ENCODE assay signal across 30 cellular contexts in the genomic region with DNA sequence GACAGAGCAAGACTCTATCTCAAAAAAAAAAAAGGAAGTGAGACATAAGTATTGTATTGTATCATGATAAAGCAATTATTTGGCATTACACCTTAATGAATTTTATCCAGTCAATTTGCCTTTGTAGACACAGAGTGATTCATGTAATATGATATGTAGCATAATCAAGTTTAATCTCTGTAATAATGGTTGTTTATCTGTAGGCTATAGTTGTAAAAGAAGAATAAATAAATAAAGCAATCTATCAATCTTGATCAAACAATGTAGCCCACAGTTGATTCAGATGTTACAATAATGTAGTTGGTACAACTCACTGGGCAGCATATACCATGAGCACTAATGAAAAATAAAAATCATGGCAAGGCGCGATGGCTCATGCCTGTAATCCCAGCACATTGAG. TPM values are rescaled to one million over a fixed set of nuclear protein-coding genes. Genes with fewer than 3 reads are reported as not detected.
A peak's percentile ranks its signal among the peaks of the same experiment; 100 is the strongest.
DNase-seq lines count a peak whose midpoint lies in the region; ATAC-seq, FAIRE-seq and TF ChIP-seq lines count a peak whose summit lies in the region.
"Had no signal": no experiment of that assay in that cellular context is flagged by ENCODE, and none has a peak within 500 bp of the region (broad histone marks: within the 10 kb centered on the region; RNA-seq: fewer than 3 reads in every experiment).

No MANE protein-coding gene starts in this region.

- H3K9me1 ChIP-seq in K562 (ENCODE audit: control insufficient read depth, insufficient read depth, low read length): no peaks in the 10 kb centered on the region

- no peak for TF ChIP-seq EP300 in K562 (IDR thresholded peaks at IDR 0.05; ENCODE audit: low read length)

- H3K36me3 ChIP-seq in K562 (ENCODE audit: control insufficient read depth, insufficient read depth, low read length) (no peaks in the 10 kb centered on the region), left lung (no peaks in the 10 kb centered on the region)
- H3K36me3 ChIP-seq: BLaER1 had no signal

- no peaks in the 10 kb centered on the region for H4K20me1 ChIP-seq in K562 (replicated peaks; ENCODE audit: control insufficient read depth, insufficient read depth, low read length)
- H4K20me1 ChIP-seq: BLaER1 had no signal

- no peaks in the 10 kb centered on the region for H3K79me2 ChIP-seq in K562 (ENCODE audit: control insufficient read depth, insufficient read depth, low read length)

- no peak for TF ChIP-seq RAD21 in K562 (CRISPR knock-in tag; conservative IDR thresholded peaks at IDR 0.05 in 1 of 2, IDR thresholded peaks at IDR 0.05 in 1 of 2)

- H3K4me2 ChIP-seq in K562 (ENCODE audit: insufficient read depth, low read length): no peak overlapping the region
- H3K4me2 ChIP-seq: BLaER1, GM23338 had no signal

- H3K4me3 ChIP-seq in K562 (no peak overlapping the region), left lung (no peak overlapping the region)
- H3K4me3 ChIP-seq: BLaER1, GM23338 had no signal

- H3K9me3 ChIP-seq in K562 (replicated peaks; ENCODE audit: control insufficient read depth, insufficient read depth, low read depth, low read length) (no peaks in the 10 kb centered on the region), left lung (no peaks in the 10 kb centered on the region)

- peaks cover 8 to 9% of the 10 kb centered on the region in 2 experiments; a peak in 4 of 5 replicates for H3K4me1 ChIP-seq in K562 (replicated peaks in 1 of 2; ENCODE audit: control insufficient read depth in 2 of 2, insufficient read depth in 2 of 2, low read length in 2 of 2)
- no peaks in the 10 kb centered on the region for H3K4me1 ChIP-seq in left lung
- H3K4me1 ChIP-seq: Caco-2 had no signal

- H3K27me3 ChIP-seq in K562 (ENCODE audit: control insufficient read depth in 2 of 2, insufficient read depth in 2 of 2, low read length in 2 of 2) (no peaks in the 10 kb centered on the region), left lung (no peaks in the 10 kb centered on the region)
- H3K27me3 ChIP-seq: BLaER1 had no signal

- no peak overlapping the region for H3K9ac ChIP-seq in K562 (ENCODE audit: insufficient read depth in 1 of 2, low read depth in 2 of 2, low read length in 2 of 2)
- H3K9ac ChIP-seq: BLaER1 had no signal

- H3K27ac ChIP-seq in 22Rv1 (peak overlapping the region; percentile 56), K562 (ENCODE audit: extremely low read depth, low read depth, low read length) (no peak overlapping the region), left lung (no peak overlapping the region)
- H3K27ac ChIP-seq: BLaER1, RWPE1 had no signal

- ATAC-seq in K562 (no peak), esophagus mucosa (no peak), left lung (no peak)
- ATAC-seq: GM23338, Panc1, T-cell had no signal

- no peak overlapping the region for H2AFZ ChIP-seq in K562 (ENCODE audit: low read depth, low read length)
- H2AFZ ChIP-seq: GM23338 had no signal

- 80% methylated on average over 2 of the region's 2 CpGs for WGBS in K562 (ENCODE audit: insufficient coverage, low coverage, missing lambda C conversion rate)

- intact Hi-C loops in K562 (cut with micrococcal nuclease): no loop called here
- intact Hi-C loops in left lung (cut with DNase I): no loop called here

- DNase-seq in HT-29 (ENCODE audit: low spot score): peak; percentile 27
- DNase-seq in NCI-H69 (lab: John Stamatoyannopoulos, UW): peak; percentile 45
- DNase-seq in K562 (ENCODE audit: extremely low read depth in 1 of 4, low spot score in 3 of 4): no peak
- no peak for DNase-seq in NCI-H2196 (lab: John Stamatoyannopoulos, UW; ENCODE audit: unreplicated experiment)
- no peak for DNase-seq in iPS-NIHi7 (ENCODE audit: extremely low spot score)
- DNase-seq in left lung: no peak
- DNase-seq: Caco-2; CD4-positive, alpha-beta T cell; H9; HFFc6; KBM-7; MM.1S; NCI-H1092 treated with DMSO at 0.1 percent for 48 hours; NCI-H1694; NCI-H2081; NCI-H2171; NCI-H345; NCI-H510A treated with DMSO at 0.1 percent for 48 hours; NCI-H82; SHP77; T-cell had no signal

- in situ Hi-C loops in K562 (cut with MboI): no loop called here

- no peak for TF ChIP-seq POLR2A in K562 (conservative IDR thresholded peaks at IDR 0.05)

- no peak for FAIRE-seq in K562 (lab: Jason Lieb, UNC)
- FAIRE-seq: HTR-8/SVneo had no signal

- POLR2A ChIA-PET in K562 (lab: Yijun Ruan, JAX): no interaction called here

- CTCF ChIA-PET in K562 (lab: Yijun Ruan, JAX; ENCODE audit: low intra/inter-chr PET ratio): no interaction called here

- TF ChIP-seq CTCF in 22Rv1 (IDR thresholded peaks at IDR 0.05): no peak
- no peak for TF ChIP-seq CTCF in K562 (IDR thresholded peaks at IDR 0.05 in 2 of 3, conservative IDR thresholded peaks at IDR 0.05 in 1 of 3; ENCODE audit: insufficient read depth in 2 of 3, low read depth in 1 of 3, low read length in 3 of 3)
- no peak for TF ChIP-seq CTCF in left lung (IDR thresholded peaks at IDR 0.05)

- no TSS peak for BruUV-seq in K562 (replicated peaks; lab: Mats Ljungman, UMichigan)

RNA-seq across cellular contexts. Expression of gene CEACAM20, which starts 28.5 kb away (rescaled TPM):
- total RNA-seq in HT-29 (2014; rRNA removed; shearing (Covaris generic)): not detected in 2 replicates
- total RNA-seq in K562 (2011; cell fraction: chromatin; rRNA removed; ENCODE audit: low replicate concordance): not detected in 2 replicates
- not detected in 2 replicates for total RNA-seq in K562 (2011; cell fraction: nucleolus; rRNA removed)
- not detected in 2 replicates for total RNA-seq in K562 (2011; cell fraction: nucleoplasm; rRNA removed)
- total RNA-seq in K562 (2014; rRNA removed) (not detected in 2 replicates), K562 (2014; rRNA removed; fragmentation: Illumina TruSeq; extraction: Trizol) (not detected in 2 replicates), K562 (2015; rRNA removed; fragmentation: Illumina TruSeq; extraction: Trizol) (not detected in 2 replicates), K562 (2021) (not detected in 2 replicates), esophagus mucosa (not detected), left lung (not detected)
- polyA plus RNA-seq in K562 (2011; rRNA removed) (not detected in 2 replicates), K562 (2014; fragmentation: Illumina TruSeq; extraction: Trizol) (not detected in 2 replicates), K562 (2014; fragmentation: Nextera tagmentation; extraction: Ambion mirVana) (not detected), K562 (2014; rRNA removed) (not detected in 2 replicates)
- not detected in 2 replicates for polyA plus RNA-seq in K562 (2011; cell fraction: cytosol; rRNA removed)
- polyA plus RNA-seq in K562 (2011; cell fraction: nucleus; rRNA removed): 0.07 TPM in 1 of 2 replicates, not detected in the other
- polyA plus RNA-seq in K562 (2012): not detected in 2 replicates
- not detected in 2 replicates for polyA minus RNA-seq in K562 (2011; rRNA and poly(A)+ RNA removed)
- polyA minus RNA-seq in K562 (2011; cell fraction: cytosol; rRNA and poly(A)+ RNA removed): not detected in 2 replicates
- not detected in 2 replicates for polyA minus RNA-seq in K562 (2011; cell fraction: nucleus; rRNA and poly(A)+ RNA removed)
- total RNA-seq: Caco-2; CD4-positive, alpha-beta T cell; GM23338; H9; HFFc6; SK-MEL-5; T-cell had no signal
- polyA plus RNA-seq: AG04450, GM23338 had no signal

RNA-seq across cellular contexts. Expression of gene IGSF23, which starts 55.4 kb away (rescaled TPM):
- total RNA-seq in HT-29 (2014; rRNA removed; shearing (Covaris generic)): not detected in 2 replicates
- not detected in 2 replicates for total RNA-seq in K562 (2011; cell fraction: chromatin; rRNA removed; ENCODE audit: low replicate concordance)
- total RNA-seq in K562 (2011; cell fraction: nucleolus; rRNA removed): not detected in 2 replicates
- not detected in 2 replicates for total RNA-seq in K562 (2011; cell fraction: nucleoplasm; rRNA removed)
- total RNA-seq in K562 (2014; rRNA removed): not detected in 2 replicates
- total RNA-seq in K562 (2014; rRNA removed; fragmentation: Illumina TruSeq; extraction: Trizol): not detected in 2 replicates
- total RNA-seq in K562 (2015; rRNA removed; fragmentation: Illumina TruSeq; extraction: Trizol): not detected in 2 replicates
- total RNA-seq in K562 (2021): not detected in 2 replicates
- not detected in 2 replicates for polyA plus RNA-seq in K562 (2011; rRNA removed)
- polyA plus RNA-seq in K562 (2011; cell fraction: cytosol; rRNA removed): not detected in 2 replicates
- not detected in 2 replicates for polyA plus RNA-seq in K562 (2011; cell fraction: nucleus; rRNA removed)
- polyA plus RNA-seq in K562 (2012): not detected in 2 replicates
- polyA plus RNA-seq in K562 (2014; fragmentation: Illumina TruSeq; extraction: Trizol): not detected in 2 replicates
- polyA plus RNA-seq in K562 (2014; fragmentation: Nextera tagmentation; extraction: Ambion mirVana): not detected
- not detected in 2 replicates for polyA plus RNA-seq in K562 (2014; rRNA removed)
- not detected in 2 replicates for polyA minus RNA-seq in K562 (2011; rRNA and poly(A)+ RNA removed)
- not detected in 2 replicates for polyA minus RNA-seq in K562 (2011; cell fraction: cytosol; rRNA and poly(A)+ RNA removed)
- not detected in 2 replicates for polyA minus RNA-seq in K562 (2011; cell fraction: nucleus; rRNA and poly(A)+ RNA removed)
- total RNA-seq in esophagus mucosa: not detected
- total RNA-seq in left lung: not detected
- total RNA-seq: CD4-positive, alpha-beta T cell; GM23338; H9; HFFc6; SK-MEL-5; T-cell had no signal
- polyA plus RNA-seq: GM23338 had no signal

RNA-seq across cellular contexts. Expression of gene ZNF180, which starts 57.6 kb away (rescaled TPM):
- 12.1 and 12.3 TPM in 2 replicates for total RNA-seq in HT-29 (2014; rRNA removed; shearing (Covaris generic))
- total RNA-seq in K562 (2011; cell fraction: chromatin; rRNA removed; ENCODE audit: low replicate concordance): 3.0 and 7.3 TPM in 2 replicates
- total RNA-seq in K562 (2011; cell fraction: nucleolus; rRNA removed): 8.7 and 12.2 TPM in 2 replicates
- total RNA-seq in K562 (2011; cell fraction: nucleoplasm; rRNA removed): 2.7 and 6.3 TPM in 2 replicates
- 5.1 and 7.6 TPM in 2 replicates for total RNA-seq in K562 (2014; rRNA removed)
- 8.7 and 11.5 TPM in 2 replicates for total RNA-seq in K562 (2014; rRNA removed; fragmentation: Illumina TruSeq; extraction: Trizol)
- total RNA-seq in K562 (2015; rRNA removed; fragmentation: Illumina TruSeq; extraction: Trizol): 7.1 and 8.6 TPM in 2 replicates
- 6.3 and 7.5 TPM in 2 replicates for total RNA-seq in K562 (2021)
- 2.0 and 2.3 TPM in 2 replicates for polyA plus RNA-seq in K562 (2011; rRNA removed)
- polyA plus RNA-seq in K562 (2011; cell fraction: cytosol; rRNA removed): 1.3 and 1.7 TPM in 2 replicates
- 2.6 TPM in 2 replicates for polyA plus RNA-seq in K562 (2011; cell fraction: nucleus; rRNA removed)
- polyA plus RNA-seq in K562 (2012): 4.5 and 5.4 TPM in 2 replicates
- 5.8 and 5.9 TPM in 2 replicates for polyA plus RNA-seq in K562 (2014; fragmentation: Illumina TruSeq; extraction: Trizol)
- 1 to 10 TPM; 1.8 to 2.9 TPM for polyA plus RNA-seq in K562 (2014; fragmentation: Nextera tagmentation; extraction: Ambion mirVana)
- polyA plus RNA-seq in K562 (2014; rRNA removed): 3.9 and 4.1 TPM in 2 replicates
- 2.6 and 3.1 TPM in 2 replicates for polyA minus RNA-seq in K562 (2011; rRNA and poly(A)+ RNA removed)
- polyA minus RNA-seq in K562 (2011; cell fraction: cytosol; rRNA and poly(A)+ RNA removed): 1.2 and 2.7 TPM in 2 replicates
- polyA minus RNA-seq in K562 (2011; cell fraction: nucleus; rRNA and poly(A)+ RNA removed): 12.1 and 17.6 TPM in 2 replicates
- 3.4 TPM for total RNA-seq in esophagus mucosa
- 1 to 10 TPM; 6.0 to 7.7 TPM for total RNA-seq in left lung

Comparison
In these comparisons a context has a peak if more than half of its experiments do, and no peak if none do; other contexts are left out.
1. DNase-seq: peak in HT-29 (single experiment) and NCI-H69 (single experiment); none in K562 (0 of 4), NCI-H2196 (single experiment), iPS-NIHi7 (single experiment) and left lung (0 of 2).